ENCODE assay signal across 1 cellular context in genomic region chr6:26401389-26401986, GRCh38.
TF ChIP-seq lines count a peak whose summit lies in the region.

No MANE protein-coding gene starts in this region.

TF ChIP-seq in endothelial cell of umbilical vein, 7 proteins besides CTCF, POLR2A, EP300 and RAD21 (continued from another document):
- no peak for TF ChIP-seq EZH2 (IDR thresholded peaks at IDR 0.05; ENCODE audit: borderline replicate concordance, low read depth, low read length, severe bottlenecking)
